Comparison of ENCODE assay signal across 17 cellular contexts in the genomic region with DNA sequence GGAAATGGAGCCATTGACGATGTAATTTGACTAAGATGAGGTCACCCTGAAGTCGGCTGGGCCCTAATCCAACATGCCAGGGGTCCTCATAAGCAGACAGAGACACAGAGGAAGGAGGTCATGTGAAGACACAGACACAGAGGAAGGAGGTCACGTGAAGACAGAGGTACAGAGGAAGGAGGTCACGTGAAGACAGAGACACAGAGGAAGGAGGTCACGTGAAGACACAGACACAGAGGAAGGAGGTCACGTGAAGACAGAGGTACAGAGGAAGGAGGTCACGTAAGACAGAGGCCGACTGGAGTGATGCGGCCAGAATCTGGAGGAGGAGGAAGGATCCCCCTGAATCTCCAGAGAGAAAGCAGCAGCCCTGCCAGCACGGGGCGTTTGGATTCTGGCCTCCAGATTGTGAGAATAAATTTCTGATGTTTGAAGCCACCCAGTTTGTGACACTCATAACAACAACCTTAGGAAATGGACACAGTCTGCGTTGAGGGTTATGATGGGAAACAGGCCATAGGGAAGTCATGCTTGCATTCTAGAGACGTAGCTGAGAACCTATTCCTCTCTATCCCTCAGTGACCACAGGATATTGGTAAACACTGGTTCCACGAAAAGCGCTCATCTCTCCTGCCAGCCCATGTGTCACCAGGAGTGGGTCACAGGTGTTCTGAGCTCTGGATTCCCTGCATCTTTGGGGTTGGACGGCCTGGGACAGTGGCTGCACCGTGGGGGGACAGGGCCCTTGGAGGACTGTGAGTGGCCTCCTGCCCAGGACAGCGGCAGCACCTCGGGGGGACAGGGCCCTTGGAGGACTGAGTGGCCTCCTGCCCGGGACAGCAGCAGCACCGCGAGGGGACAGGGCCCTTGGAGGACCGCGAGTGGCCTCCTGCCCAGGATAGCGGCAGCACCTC.
DNase-seq lines count a peak whose midpoint lies in the region; FAIRE-seq and TF ChIP-seq lines count a peak whose summit lies in the region.
"Had no signal": no experiment of that assay in that cellular context is flagged by ENCODE, and none has a peak within 500 bp of the region (broad histone marks: within the 10 kb centered on the region; RNA-seq: fewer than 3 reads in every experiment).

No MANE protein-coding gene starts in this region.

- H3K36me3 ChIP-seq in bronchial epithelial cell (ENCODE audit: control insufficient read depth, insufficient read depth, low read length) = no peaks in the 10 kb centered on the region

- TF ChIP-seq CTCF in bronchial epithelial cell (IDR thresholded peaks at IDR 0.05; ENCODE audit: insufficient read depth, low read length, severe bottlenecking) = no peak
- TF ChIP-seq CTCF in D721Med (IDR thresholded peaks at IDR 0.05; ENCODE audit: insufficient read depth, missing control alignments) = no peak

- FAIRE-seq in bronchial epithelial cell (lab: Jason Lieb, UNC) (peak; percentile 50), D721Med (lab: Jason Lieb, UNC) (no peak)
- FAIRE-seq: H1 had no signal

- no peak overlapping the region for H3K4me3 ChIP-seq in bronchial epithelial cell (ENCODE audit: low read depth, low read length)

- H3K27me3 ChIP-seq in bronchial epithelial cell (ENCODE audit: control insufficient read depth, insufficient read depth, low read length) = no peaks in the 10 kb centered on the region

- peak; percentile 12 for DNase-seq in activated CD8-positive, alpha-beta memory T cell treated with anti-CD3 and anti-CD28 coated beads, Interleukin-2, amount 50 U/mL, for 48 hours
- no peak for DNase-seq in activated CD8-positive, alpha-beta memory T cell treated with anti-CD3 and anti-CD28 coated beads, Interleukin-2, amount 50 U/mL, for 4 hours
- DNase-seq in bronchial epithelial cell (ENCODE audit: low read depth) (no peak), mesenteric fat pad (ENCODE audit: low spot score) (peak; percentile 77), NCI-H1105 (lab: John Stamatoyannopoulos, UW) (no peak), GM19240 (ENCODE audit: insufficient read length, low spot score) (no peak), D721Med (ENCODE audit: insufficient read length, low spot score) (no peak)
- DNase-seq: 8988T, DMS53, NCI-H1694, NCI-H2081, NCI-H2171, NCI-H345, NCI-H524, NCI-H82, Right ventricle myocardium superior had no signal

Comparison
In these comparisons a context has a peak if more than half of its experiments do, and no peak if none do; other contexts are left out.
1. DNase-seq: peak in activated CD8-positive, alpha-beta memory T cell treated with anti-CD3 and anti-CD28 coated beads, Interleukin-2, amount 50 U/mL, for 48 hours (single experiment) and mesenteric fat pad (single experiment); none in activated CD8-positive, alpha-beta memory T cell treated with anti-CD3 and anti-CD28 coated beads, Interleukin-2, amount 50 U/mL, for 4 hours (single experiment), bronchial epithelial cell (single experiment), NCI-H1105 (single experiment), GM19240 (single experiment) and D721Med (single experiment).